In the genomic region with DNA sequence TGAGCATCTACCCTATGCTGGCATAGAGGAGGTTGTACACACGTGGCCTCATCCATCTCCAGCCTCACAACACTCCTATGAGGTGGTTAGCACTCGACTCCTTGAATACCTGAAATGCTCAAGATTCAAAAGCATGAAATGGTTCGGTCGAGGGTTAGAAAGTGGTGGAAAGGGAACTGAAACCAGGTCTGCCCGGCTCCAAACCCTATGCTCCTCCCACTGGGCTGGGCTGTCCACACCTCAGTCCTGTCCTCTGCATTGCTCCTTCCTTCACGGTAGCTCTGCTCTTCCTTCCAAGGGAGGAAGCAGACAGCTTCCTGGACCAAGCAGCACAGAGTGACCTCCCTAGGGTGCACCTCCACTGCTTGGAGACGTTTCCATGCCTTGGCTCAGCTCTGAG, we compare ENCODE assay signal across 13 cellular contexts.
DNase-seq lines count a peak whose midpoint lies in the region; ATAC-seq and TF ChIP-seq lines count a peak whose summit lies in the region.
"Had no signal": no experiment of that assay in that cellular context is flagged by ENCODE, and none has a peak within 500 bp of the region (broad histone marks: within the 10 kb centered on the region; RNA-seq: fewer than 3 reads in every experiment).

No MANE protein-coding gene starts in this region.

- H3K36me3 ChIP-seq in stomach = no peaks in the 10 kb centered on the region
- H3K36me3 ChIP-seq: neutrophil had no signal

- intact Hi-C loops in stomach (cut with DNase I; ENCODE audit: low total_unique reads) = no loop called here

- H3K9me3 ChIP-seq in stomach = no peaks in the 10 kb centered on the region
- H3K9me3 ChIP-seq: neutrophil had no signal

- H3K4me3 ChIP-seq in stomach = no peak overlapping the region

- peaks cover 0 to 30% (median 0%) of the 10 kb centered on the region in 3 donors for H3K27me3 ChIP-seq in stomach
- H3K27me3 ChIP-seq: neutrophil had no signal

- TF ChIP-seq EP300 in stomach (IDR thresholded peaks at IDR 0.05) = no peak

- H3K4me1 ChIP-seq in stomach = peaks cover 0 to 26% (median 17%) of the 10 kb centered on the region in 4 donors

- peak; percentile 59 for DNase-seq in germinal center (ENCODE audit: low spot score)
- no peak for DNase-seq in stomach
- DNase-seq in NCI-H1105 treated with DMSO at 0.1 percent for 48 hours (lab: John Stamatoyannopoulos, UW) = no peak
- no peak for DNase-seq in NCI-H510A (lab: John Stamatoyannopoulos, UW)
- no peak for DNase-seq in DMS79 (lab: John Stamatoyannopoulos, UW)
- DNase-seq: activated gamma-delta T cell; DMS 273 treated with DMSO at 0.1 percent for 48 hours; effector memory CD4-positive, alpha-beta T cell; T-helper 2 cell had no signal

- TF ChIP-seq POLR2A in stomach (IDR thresholded peaks at IDR 0.05) = no peak

- TF ChIP-seq CTCF in stomach (IDR thresholded peaks at IDR 0.05) = no peak

- WGBS in stomach, 5 donors = 65 to 86% (median 78%) methylated on average over 7 of the region's 7 CpGs

- ATAC-seq in GM18517 (IDR thresholded peaks at IDR 0.05; ENCODE audit: unreplicated experiment) (peak; percentile 96), GM21717 (IDR thresholded peaks at IDR 0.05; ENCODE audit: unreplicated experiment) (peak; percentile 95), HG03342 (IDR thresholded peaks at IDR 0.05; ENCODE audit: unreplicated experiment) (peak; percentile 98)

- no peak overlapping the region for H3K27ac ChIP-seq in stomach
- H3K27ac ChIP-seq: neutrophil had no signal
